Comparison of ENCODE assay signal across 1 cellular context in genomic region chr1:230978491-230979388, GRCh38.
TF ChIP-seq lines count a peak whose summit lies in the region.

Gene ARV1 (plus strand): TSS chr1:230979094. CDS start chr1:230979106, 12 bp downstream.
A gene with protein sequence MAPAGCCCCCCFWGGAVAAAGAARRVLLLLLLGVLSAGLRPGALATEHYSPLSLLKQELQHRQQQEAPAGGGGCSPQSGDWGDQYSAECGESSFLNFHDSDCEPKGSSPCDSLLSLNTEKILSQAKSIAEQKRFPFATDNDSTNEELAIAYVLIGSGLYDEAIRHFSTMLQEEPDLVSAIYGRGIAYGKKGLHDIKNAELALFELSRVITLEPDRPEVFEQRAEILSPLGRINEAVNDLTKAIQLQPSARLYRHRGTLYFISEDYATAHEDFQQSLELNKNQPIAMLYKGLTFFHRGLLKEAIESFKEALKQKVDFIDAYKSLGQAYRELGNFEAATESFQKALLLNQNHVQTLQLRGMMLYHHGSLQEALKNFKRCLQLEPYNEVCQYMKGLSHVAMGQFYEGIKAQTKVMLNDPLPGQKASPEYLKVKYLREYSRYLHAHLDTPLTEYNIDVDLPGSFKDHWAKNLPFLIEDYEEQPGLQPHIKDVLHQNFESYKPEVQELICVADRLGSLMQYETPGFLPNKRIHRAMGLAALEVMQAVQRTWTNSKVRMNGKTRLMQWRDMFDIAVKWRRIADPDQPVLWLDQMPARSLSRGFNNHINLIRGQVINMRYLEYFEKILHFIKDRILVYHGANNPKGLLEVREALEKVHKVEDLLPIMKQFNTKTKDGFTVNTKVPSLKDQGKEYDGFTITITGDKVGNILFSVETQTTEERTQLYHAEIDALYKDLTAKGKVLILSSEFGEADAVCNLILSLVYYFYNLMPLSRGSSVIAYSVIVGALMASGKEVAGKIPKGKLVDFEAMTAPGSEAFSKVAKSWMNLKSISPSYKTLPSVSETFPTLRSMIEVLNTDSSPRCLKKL (minus strand): TSS chr1:230978861. CDS start chr1:230978830, 31 bp downstream.

TF ChIP-seq in K562, 482 proteins besides CTCF, POLR2A, EP300 and RAD21 (continued from another document and continues in another):
- TF ChIP-seq ZBTB8A (IDR thresholded peaks at IDR 0.05; ENCODE audit: partially characterized antibody) (no peak), CREM (IDR thresholded peaks at IDR 0.05; ENCODE audit: low read depth) (peak; percentile 97), DDX20 (tag; IDR thresholded peaks at IDR 0.05; ENCODE audit: low read depth) (no peak), BRD9 (IDR thresholded peaks at IDR 0.05; ENCODE audit: low read depth, partially characterized antibody) (peak; percentile 63), ARNT (IDR thresholded peaks at IDR 0.05) (peak in 1 of 2 experiments; percentile 53; a peak in 1 of 4 replicates), BACH1 (tag; IDR thresholded peaks at IDR 0.05) (peak; percentile 14; the same call in 1 of the 2 replicates), ZNF347 (CRISPR knock-in tag; IDR thresholded peaks at IDR 0.05; ENCODE audit: low read depth) (no peak), NFIC (IDR thresholded peaks at IDR 0.05) (peak; percentile 57), HES1 (IDR thresholded peaks at IDR 0.05; ENCODE audit: low read depth) (peak; percentile 11; the same call in 1 of the 2 replicates), NCOA6 (IDR thresholded peaks at IDR 0.05) (no peak), ZNF165 (CRISPR knock-in tag; IDR thresholded peaks at IDR 0.05; ENCODE audit: borderline replicate concordance) (no peak), ZNF717 (CRISPR knock-in tag; IDR thresholded peaks at IDR 0.05) (no peak), ARID1B (IDR thresholded peaks at IDR 0.05) (no peak; the same call in 1 of the 2 replicates), ZNF449 (CRISPR knock-in tag; IDR thresholded peaks at IDR 0.05) (no peak), CXXC5 (CRISPR knock-in tag; IDR thresholded peaks at IDR 0.05) (peak; percentile 94), CEBPZ (IDR thresholded peaks at IDR 0.05; ENCODE audit: borderline replicate concordance, low read depth, low read length) (no peak), ELF4 (CRISPR knock-in tag; IDR thresholded peaks at IDR 0.05) (peak; percentile 92; the same call in 1 of the 2 replicates), HNRNPLL (IDR thresholded peaks at IDR 0.05; ENCODE audit: low read depth, low read length, poor library complexity, severe bottlenecking) (peak; percentile 64), ZNF253 (CRISPR knock-in tag; conservative IDR thresholded peaks at IDR 0.05) (no peak), COPS2 (conservative IDR thresholded peaks at IDR 0.05) (no peak), STAT6 (CRISPR knock-in tag; IDR thresholded peaks at IDR 0.05) (no peak), ZNF586 (CRISPR knock-in tag; conservative IDR thresholded peaks at IDR 0.05) (no peak), CBX2 (IDR thresholded peaks at IDR 0.05; ENCODE audit: insufficient read depth, low read length, poor library complexity, severe bottlenecking) (no peak), ZNF175 (CRISPR knock-in tag; IDR thresholded peaks at IDR 0.05; ENCODE audit: low read depth) (no peak), NCOA2 (IDR thresholded peaks at IDR 0.05; ENCODE audit: partially characterized antibody in 2 of 2) (no peak), SPI1 (IDR thresholded peaks at IDR 0.05; ENCODE audit: borderline replicate concordance, low read depth, low read length) (no peak), VEZF1 (CRISPR knock-in tag; IDR thresholded peaks at IDR 0.05) (peak; percentile 91), HMG20B (CRISPR knock-in tag; IDR thresholded peaks at IDR 0.05) (no peak), GTF2F1 (IDR thresholded peaks at IDR 0.05; ENCODE audit: low read depth, low read length) (peak; percentile 65; the same call in 1 of the 2 replicates), ZNF3 (CRISPR knock-in tag; IDR thresholded peaks at IDR 0.05) (no peak), ZFP36 (IDR thresholded peaks at IDR 0.05; ENCODE audit: low read depth, low read length, partially characterized antibody) (peak; percentile 13), SUPT5H (IDR thresholded peaks at IDR 0.05) (peak; percentile 97), LEF1 (IDR thresholded peaks at IDR 0.05) (no peak), NFYB (IDR thresholded peaks at IDR 0.05; ENCODE audit: extremely low read depth, insufficient read length) (no peak), RBM17 (IDR thresholded peaks at IDR 0.05; ENCODE audit: borderline replicate concordance, low read depth, low read length) (no peak), NCOA4 (IDR thresholded peaks at IDR 0.05; ENCODE audit: partially characterized antibody) (no peak), ZSCAN29 (IDR thresholded peaks at IDR 0.05) (no peak), U2AF2 (optimal IDR thresholded peaks at IDR 0.05; ENCODE audit: low read depth, low read length) (no peak), TEAD1 (CRISPR knock-in tag; IDR thresholded peaks at IDR 0.05) (peak; percentile 52 to 87; a peak in 3 of 4 replicates), C11orf30 (IDR thresholded peaks at IDR 0.05; ENCODE audit: low read depth) (peak; percentile 80), EWSR1 (IDR thresholded peaks at IDR 0.05; ENCODE audit: borderline replicate concordance, low read depth, partially characterized antibody) (no peak), HDAC8 (tag; IDR thresholded peaks at IDR 0.05) (no peak), ETS2 (tag; IDR thresholded peaks at IDR 0.05; ENCODE audit: borderline replicate concordance, poor library complexity, severe bottlenecking) (no peak), ZKSCAN1 (IDR thresholded peaks at IDR 0.05; ENCODE audit: low read depth, low read length) (peak; percentile 49), ZNF436 (CRISPR knock-in tag; IDR thresholded peaks at IDR 0.05) (no peak), TSHZ1 (CRISPR knock-in tag; IDR thresholded peaks at IDR 0.05) (no peak)
- TF ChIP-seq, protein P1, sequence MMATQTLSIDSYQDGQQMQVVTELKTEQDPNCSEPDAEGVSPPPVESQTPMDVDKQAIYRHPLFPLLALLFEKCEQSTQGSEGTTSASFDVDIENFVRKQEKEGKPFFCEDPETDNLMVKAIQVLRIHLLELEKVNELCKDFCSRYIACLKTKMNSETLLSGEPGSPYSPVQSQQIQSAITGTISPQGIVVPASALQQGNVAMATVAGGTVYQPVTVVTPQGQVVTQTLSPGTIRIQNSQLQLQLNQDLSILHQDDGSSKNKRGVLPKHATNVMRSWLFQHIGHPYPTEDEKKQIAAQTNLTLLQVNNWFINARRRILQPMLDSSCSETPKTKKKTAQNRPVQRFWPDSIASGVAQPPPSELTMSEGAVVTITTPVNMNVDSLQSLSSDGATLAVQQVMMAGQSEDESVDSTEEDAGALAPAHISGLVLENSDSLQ (IDR thresholded peaks at IDR 0.05): peak; percentile 61
- TF ChIP-seq, protein P2, sequence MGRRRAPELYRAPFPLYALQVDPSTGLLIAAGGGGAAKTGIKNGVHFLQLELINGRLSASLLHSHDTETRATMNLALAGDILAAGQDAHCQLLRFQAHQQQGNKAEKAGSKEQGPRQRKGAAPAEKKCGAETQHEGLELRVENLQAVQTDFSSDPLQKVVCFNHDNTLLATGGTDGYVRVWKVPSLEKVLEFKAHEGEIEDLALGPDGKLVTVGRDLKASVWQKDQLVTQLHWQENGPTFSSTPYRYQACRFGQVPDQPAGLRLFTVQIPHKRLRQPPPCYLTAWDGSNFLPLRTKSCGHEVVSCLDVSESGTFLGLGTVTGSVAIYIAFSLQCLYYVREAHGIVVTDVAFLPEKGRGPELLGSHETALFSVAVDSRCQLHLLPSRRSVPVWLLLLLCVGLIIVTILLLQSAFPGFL (CRISPR knock-in tag; IDR thresholded peaks at IDR 0.05): no peak
